25 cellular contexts compared by ENCODE assay signal in genomic region chr7:72544486-72544885, GRCh38.
"Had no signal": no experiment of that assay in that cellular context is flagged by ENCODE, and none has a peak within 500 bp of the region (broad histone marks: within the 10 kb centered on the region; RNA-seq: fewer than 3 reads in every experiment).

No MANE protein-coding gene starts in this region.

- H3K9me3 Mint-ChIP-seq: mesothelial cell of epicardium had no signal

- FAIRE-seq: colon, endometrium, islet of Langerhans, keratinocyte had no signal

- H3K4me1 Mint-ChIP-seq: naive thymus-derived CD4-positive, alpha-beta T cell had no signal

- H3K36me3 ChIP-seq: esophagus muscularis mucosa, gastrocnemius medialis, heart right ventricle, left lung, lower lobe of right lung had no signal

- H3K4me3 Mint-ChIP-seq: effector memory CD8-positive, alpha-beta T cell; endodermal cell; mesothelial cell of epicardium; naive thymus-derived CD4-positive, alpha-beta T cell had no signal

- H3K36me3 Mint-ChIP-seq: mesothelial cell of epicardium; naive thymus-derived CD4-positive, alpha-beta T cell had no signal

- H3K27me3 ChIP-seq: dorsolateral prefrontal cortex, esophagus muscularis mucosa, foreskin keratinocyte, gastrocnemius medialis, heart right ventricle, left lung had no signal

- DNase-seq: dermis blood vessel endothelial cell; dorsolateral prefrontal cortex; effector CD8-positive, alpha-beta T cell; effector memory CD8-positive, alpha-beta T cell; endodermal cell; foreskin keratinocyte; gastrocnemius medialis; glutamatergic neuron; head of caudate nucleus; heart right ventricle; hippocampal formation; left cardiac atrium; left lung; left ventricle myocardium superior; lower lobe of right lung; mesenchymal stem cell; mucosa of descending colon; naive thymus-derived CD4-positive, alpha-beta T cell had no signal

- H3K27me3 Mint-ChIP-seq: effector memory CD8-positive, alpha-beta T cell; naive thymus-derived CD4-positive, alpha-beta T cell had no signal

- H3K4me1 ChIP-seq: esophagus muscularis mucosa, foreskin keratinocyte, gastrocnemius medialis, heart right ventricle, left lung, lower lobe of right lung had no signal

- H3K27ac Mint-ChIP-seq: effector memory CD8-positive, alpha-beta T cell; endodermal cell; mesothelial cell of epicardium; naive thymus-derived CD4-positive, alpha-beta T cell had no signal

- H3K9me3 ChIP-seq: esophagus muscularis mucosa, gastrocnemius medialis, left lung, lower lobe of right lung, mucosa of descending colon had no signal

- H3K4me3 ChIP-seq: coronary artery, dorsolateral prefrontal cortex, esophagus muscularis mucosa, gastrocnemius medialis, heart right ventricle, left lung, lower lobe of right lung, mucosa of descending colon had no signal

- H3K27ac ChIP-seq: coronary artery, dorsolateral prefrontal cortex, esophagus muscularis mucosa, foreskin keratinocyte, gastrocnemius medialis, heart right ventricle, left lung, lower lobe of right lung had no signal
